Comparison of ENCODE assay signal across 8 cellular contexts in the genomic region with DNA sequence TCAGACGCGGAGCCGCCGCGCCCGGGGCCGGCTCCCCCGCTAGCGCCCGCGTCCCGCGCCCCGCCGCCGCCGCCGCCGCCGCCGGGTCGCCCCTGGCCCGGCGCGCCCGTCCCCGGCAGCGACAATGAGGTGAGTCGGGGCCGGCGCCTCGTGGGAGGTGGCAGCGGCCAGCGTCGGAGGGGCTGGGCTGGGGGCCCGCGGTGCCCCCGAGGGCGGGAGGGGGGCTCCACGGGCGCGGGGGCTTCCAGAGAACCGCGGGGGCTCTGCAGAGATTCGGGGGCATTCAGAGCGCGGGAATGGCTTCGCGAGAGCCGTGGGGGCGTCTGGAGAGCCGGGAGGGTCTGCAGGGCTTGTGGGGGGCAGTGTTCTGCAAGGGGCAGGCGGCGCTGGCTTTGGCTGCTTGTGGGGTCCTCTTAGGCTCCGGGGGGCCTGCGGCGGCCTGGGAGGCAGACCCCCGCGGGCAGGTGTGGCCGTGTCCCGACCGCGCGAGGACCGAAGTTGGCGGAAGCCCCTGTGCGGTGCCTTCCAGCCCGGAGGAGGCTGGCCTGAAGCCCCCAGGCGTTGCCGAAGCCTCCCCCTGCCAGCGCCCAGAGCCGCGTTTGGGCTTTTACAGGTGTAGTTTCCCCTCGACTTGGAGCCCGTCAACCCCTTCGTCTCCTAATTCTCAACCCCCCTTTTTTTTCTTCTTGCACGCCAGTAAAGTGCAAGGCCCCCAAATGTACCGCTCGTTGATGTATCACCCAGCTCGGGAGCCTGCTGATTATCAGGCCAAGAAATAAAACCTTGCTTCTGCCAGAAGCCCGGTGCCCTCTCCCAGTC.
DNase-seq lines count a peak whose midpoint lies in the region; ATAC-seq and TF ChIP-seq lines count a peak whose summit lies in the region.

No MANE protein-coding gene starts in this region.

- peak in 2 of 10 experiments; percentile 4 to 7 for DNase-seq in CD4-positive, alpha-beta T cell
- DNase-seq in MG63 = peak; percentile 2
- DNase-seq in left ventricle myocardium superior = peak; percentile 40
- no peak for DNase-seq in GM19238 (ENCODE audit: insufficient read length, low spot score)
- DNase-seq in NOMO-1 (lab: John Stamatoyannopoulos, UW; ENCODE audit: unreplicated experiment in 2 of 2) = no peak

- H3K4me2 ChIP-seq in skeletal muscle satellite cell (ENCODE audit: low read length) = peak overlapping the region; percentile 92

- POLR2A ChIA-PET in CD4-positive, alpha-beta T cell (lab: Charles Lee) = interaction anchor here (0.7 to 1.9 kb wide), 8 partner anchors 40 to 497 kb away, joined by 3 to 10 read pairs (median 4); a partner anchor contains a TSS

- H3K4me3 ChIP-seq in MG63 = peak overlapping the region; percentile 60
- H3K4me3 ChIP-seq in skeletal muscle satellite cell (ENCODE audit: low read length) = peak overlapping the region; percentile 83

- peaks cover 8% of the 10 kb centered on the region for H3K36me3 Mint-ChIP-seq in CD4-positive, alpha-beta T cell (ENCODE audit: low read depth)
- H3K36me3 Mint-ChIP-seq in activated T-helper 17 cell treated with anti-CD3 and anti-CD28 coated beads, Interleukin-2, amount 50 U/mL, for 72 hours (ENCODE audit: low read depth) = peaks cover 7% of the 10 kb centered on the region

- H3K9me3 Mint-ChIP-seq in CD4-positive, alpha-beta T cell = no peaks in the 10 kb centered on the region
- no peaks in the 10 kb centered on the region for H3K9me3 Mint-ChIP-seq in activated T-helper 17 cell treated with anti-CD3 and anti-CD28 coated beads, Interleukin-2, amount 50 U/mL, for 72 hours

- H3K27me3 ChIP-seq in CD4-positive, alpha-beta T cell (ENCODE audit: control insufficient read depth, insufficient read depth, low read length) = no peaks in the 10 kb centered on the region
- H3K27me3 ChIP-seq in MG63 = no peaks in the 10 kb centered on the region
- H3K27me3 ChIP-seq in skeletal muscle satellite cell (ENCODE audit: control insufficient read depth, insufficient read depth, low read length) = no peaks in the 10 kb centered on the region

- H3K36me3 ChIP-seq in MG63 (no peaks in the 10 kb centered on the region), skeletal muscle satellite cell (ENCODE audit: insufficient read depth, low read length) (no peaks in the 10 kb centered on the region)

- peak overlapping the region; percentile 98 for H3K4me3 Mint-ChIP-seq in CD4-positive, alpha-beta T cell
- peak overlapping the region; percentile 85 for H3K4me3 Mint-ChIP-seq in activated T-helper 17 cell treated with anti-CD3 and anti-CD28 coated beads, Interleukin-2, amount 50 U/mL, for 72 hours

- CTCF ChIA-PET in CD4-positive, alpha-beta T cell (lab: Charles Lee) = interaction anchor here (1.2 kb wide), 1 partner anchor 221 kb away, joined by 5 read pairs; no protein-coding TSS in a partner anchor

- H3K4me1 ChIP-seq in skeletal muscle satellite cell (ENCODE audit: control insufficient read depth, insufficient read depth, low read length) = peaks cover 28% of the 10 kb centered on the region

- no peak overlapping the region for H3K27ac ChIP-seq in CD4-positive, alpha-beta T cell (ENCODE audit: low read depth, low read length)

- H3K9me3 ChIP-seq in CD4-positive, alpha-beta T cell (ENCODE audit: control insufficient read depth, low read length) = no peaks in the 10 kb centered on the region
- H3K9me3 ChIP-seq in MG63 = peaks cover 11% of the 10 kb centered on the region
- H3K9me3 ChIP-seq in skeletal muscle satellite cell (replicated peaks; ENCODE audit: low read length) = no peaks in the 10 kb centered on the region

- TF ChIP-seq CTCF in CD4-positive, alpha-beta T cell (IDR thresholded peaks at IDR 0.05) = no peak

- H3K27ac Mint-ChIP-seq in CD4-positive, alpha-beta T cell = peak overlapping the region; percentile 85
- H3K27ac Mint-ChIP-seq in activated T-helper 17 cell treated with anti-CD3 and anti-CD28 coated beads, Interleukin-2, amount 50 U/mL, for 72 hours = peak overlapping the region; percentile 87

- peak overlapping the region; percentile 75 for H3K9ac ChIP-seq in skeletal muscle satellite cell (ENCODE audit: low read depth, low read length)

- H3K27me3 Mint-ChIP-seq in CD4-positive, alpha-beta T cell = peaks cover 19% of the 10 kb centered on the region
- peaks cover 8% of the 10 kb centered on the region for H3K27me3 Mint-ChIP-seq in activated T-helper 17 cell treated with anti-CD3 and anti-CD28 coated beads, Interleukin-2, amount 50 U/mL, for 72 hours

- ATAC-seq in CD4-positive, alpha-beta T cell (ENCODE audit: poor library complexity) = peak; percentile 33
- ATAC-seq in GM21381 (IDR thresholded peaks at IDR 0.05; ENCODE audit: unreplicated experiment) = peak; percentile 34
- peak; percentile 47 for ATAC-seq in activated T-helper 17 cell treated with anti-CD3 and anti-CD28 coated beads, Interleukin-2, amount 50 U/mL, for 72 hours (replicated peaks)
- peak; percentile 2 for ATAC-seq in left ventricle myocardium superior

- intact Hi-C loops in CD4-positive, alpha-beta T cell (cut with DNase I, micrococcal nuclease) = loop anchor here in 1 of 2 experiments (5.0 kb wide), 4 partner anchors 270 to 365 kb away; a partner anchor contains a TSS
- intact Hi-C loops in left ventricle myocardium superior (cut with micrococcal nuclease) = no loop called here

- peaks cover 26% of the 10 kb centered on the region for H3K4me1 Mint-ChIP-seq in CD4-positive, alpha-beta T cell (ENCODE audit: low read depth)
- H3K4me1 Mint-ChIP-seq in activated T-helper 17 cell treated with anti-CD3 and anti-CD28 coated beads, Interleukin-2, amount 50 U/mL, for 72 hours = peaks cover 8% of the 10 kb centered on the region

Comparison
In these comparisons a context has a peak if more than half of its experiments do, and no peak if none do; other contexts are left out.
1. DNase-seq: peak in MG63 (single experiment) and left ventricle myocardium superior (single experiment); none in GM19238 (single experiment) and NOMO-1 (0 of 2).
2. Peak in every context shown above with its lines, with median percentiles within 50 percentile points of each other: ATAC-seq.